In the genomic region with DNA sequence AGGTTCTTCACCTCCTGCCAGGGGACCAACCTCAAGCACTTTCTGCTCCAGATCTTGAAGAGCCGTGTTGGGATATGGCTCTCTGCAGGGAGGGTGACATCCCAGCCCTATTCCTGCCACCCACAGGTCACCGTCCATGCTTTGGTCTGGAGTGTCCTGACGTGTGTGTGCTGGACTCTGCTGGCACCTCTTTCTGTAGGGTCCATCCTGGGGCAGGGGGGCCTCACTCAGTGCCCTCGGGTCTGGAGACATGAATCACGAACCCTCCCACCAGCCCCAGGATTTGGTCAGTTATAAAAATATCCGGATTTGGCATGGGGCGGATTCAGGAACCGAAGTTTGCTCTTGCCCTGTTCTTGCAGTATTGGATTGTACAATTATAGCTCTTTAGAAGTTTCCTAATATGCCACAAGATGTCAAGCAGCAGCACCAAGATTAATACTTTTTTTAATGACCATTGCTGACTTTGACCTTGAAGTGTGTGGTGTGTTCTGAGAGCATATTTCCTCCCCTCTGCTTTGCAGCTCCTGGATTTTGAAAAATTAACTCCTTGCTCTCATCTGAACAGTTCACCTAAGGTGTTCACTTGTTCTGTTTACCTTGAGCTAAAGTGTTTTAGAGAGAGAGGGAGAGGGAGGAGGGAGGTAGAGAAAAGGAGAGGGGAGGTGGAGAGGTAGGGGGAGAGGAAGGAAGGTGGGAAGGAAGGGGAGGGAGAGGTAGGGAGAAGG, we compare ENCODE assay signal across 18 cellular contexts.
DNase-seq lines count a peak whose midpoint lies in the region; ATAC-seq and TF ChIP-seq lines count a peak whose summit lies in the region.
"Had no signal": no experiment of that assay in that cellular context is flagged by ENCODE, and none has a peak within 500 bp of the region (broad histone marks: within the 10 kb centered on the region; RNA-seq: fewer than 3 reads in every experiment).

No MANE protein-coding gene starts in this region.

- ATAC-seq in HG03457 (IDR thresholded peaks at IDR 0.05; ENCODE audit: unreplicated experiment) (no peak), GM18868 (IDR thresholded peaks at IDR 0.05; ENCODE audit: unreplicated experiment) (no peak)
- ATAC-seq: GM23338 had no signal

- peak overlapping the region; percentile 12; the same call in 1 of the 2 replicates for H3K27ac ChIP-seq in VCaP

- TF ChIP-seq CTCF in VCaP (conservative IDR thresholded peaks at IDR 0.05), result no peak

- DNase-seq in NCI-H187 treated with DMSO at 0.1 percent for 48 hours (lab: John Stamatoyannopoulos, UW), result peak; percentile 11
- DNase-seq in left kidney (ENCODE audit: low read depth, low spot score), result peak; percentile 43
- DNase-seq in renal cortical epithelial cell (ENCODE audit: low read depth), result peak; percentile 16
- no peak for DNase-seq in NCI-H2081 treated with DMSO at 0.1 percent for 48 hours (lab: John Stamatoyannopoulos, UW)
- DNase-seq: CD4-positive, CD25-positive, alpha-beta regulatory T cell; HCEC 1CT; Karpas-422; MV-4-11; NCI-H1105 treated with DMSO at 0.1 percent for 48 hours; NCI-H1694; NCI-H446; NCI-H526; SIG-M5; SK-N-SH had no signal
